8 cellular contexts compared by ENCODE assay signal in genomic region chr4:3442959-3443749, GRCh38. TPM values are rescaled to one million over a fixed set of nuclear protein-coding genes. Genes with fewer than 3 reads are reported as not detected.
A peak's percentile ranks its signal among the peaks of the same experiment; 100 is the strongest.
DNase-seq lines count a peak whose midpoint lies in the region; ATAC-seq, FAIRE-seq and TF ChIP-seq lines count a peak whose summit lies in the region.

No MANE protein-coding gene starts in this region.

- H3K4me2 ChIP-seq in IMR-90 (ENCODE audit: low read depth, low read length) (no peak overlapping the region), HepG2 (ENCODE audit: low read depth, low read length) (peak overlapping the region; percentile 96)

- peak overlapping the region; percentile 55 for H2AK9ac ChIP-seq in IMR-90 (replicated peaks; ENCODE audit: low read depth, low read length, poor library complexity)

- in situ Hi-C loops in IMR-90 (cut with MboI; ENCODE audit: low sequenced_read_pairs), result loop anchor here (5.0 kb wide), 1 partner anchor 96 kb away; no protein-coding TSS in a partner anchor
- in situ Hi-C loops in brain microvascular endothelial cell (cut with HindIII; ENCODE audit: low pct_ligation_motif_present, low sequenced_read_pairs), result loop anchor here (5.0 kb wide), 1 partner anchor 96 kb away; no protein-coding TSS in a partner anchor
- in situ Hi-C loops in HepG2 (cut with HindIII; ENCODE audit: extremely low pct_ligation_motif_present, low pct_unique_long_range_greater_than_20kb), result no loop called here

- H4K20me1 ChIP-seq in IMR-90 (ENCODE audit: insufficient read depth, low read length) (0 out of 2 replicates have a peak, but pooled peaks cover 5% of the 10 kb centered on the region), HepG2 (ENCODE audit: insufficient read depth, low read length) (no peaks in the 10 kb centered on the region)

- no peak overlapping the region for H2BK5ac ChIP-seq in IMR-90 (ENCODE audit: low read depth, low read length, poor library complexity, severe bottlenecking)

- peak; percentile 54 for DNase-seq in NCI-H82 (lab: John Stamatoyannopoulos, UW)
- DNase-seq in NCI-H82 treated with DMSO at 0.1 percent for 48 hours (lab: John Stamatoyannopoulos, UW; ENCODE audit: unreplicated experiment), result no peak
- DNase-seq in IMR-90, result no peak
- DNase-seq in UCSD-AML1 (lab: John Stamatoyannopoulos, UW; ENCODE audit: unreplicated experiment), result peak; percentile 64
- DNase-seq in brain microvascular endothelial cell, result no peak
- DNase-seq in HepG2 (ENCODE audit: low spot score), result peak; percentile 39
- DNase-seq in stimulated activated CD8-positive, alpha-beta memory T cell treated with anti-CD3 and anti-CD28 coated beads, Interleukin-15, amount 100 ng/mL, for 48 hours (ENCODE audit: low read depth in 2 of 2), result peak; percentile 41 to 43

- H4K5ac ChIP-seq in IMR-90 (ENCODE audit: low read depth, low read length), result no peak overlapping the region

- H2AFZ ChIP-seq in IMR-90 (replicated peaks; ENCODE audit: low read length, poor library complexity) (peak overlapping the region; percentile 16), HepG2 (ENCODE audit: low read length) (no peak overlapping the region)

- POLR2A ChIA-PET in IMR-90 (lab: Charles Lee; ENCODE audit: unreplicated experiment), result no interaction called here
- POLR2A ChIA-PET in HepG2 (lab: Yijun Ruan, JAX), result interaction anchor here (1.6 to 3.5 kb wide), 5 partner anchors 9 to 97 kb away, joined by 3 to 22 read pairs (median 6); no protein-coding TSS in a partner anchor

- H4K8ac ChIP-seq in IMR-90 (ENCODE audit: low read depth in 2 of 2, low read length in 2 of 2), result no peak overlapping the region

- TF ChIP-seq RAD21 in IMR-90 (IDR thresholded peaks at IDR 0.05; ENCODE audit: low read length) (peak; percentile 95), HepG2 (CRISPR knock-in tag; IDR thresholded peaks at IDR 0.05) (peak; percentile 98)

- H3K27ac ChIP-seq in IMR-90 (ENCODE audit: insufficient read depth, low read length), result no peak overlapping the region
- H3K27ac ChIP-seq in brain microvascular endothelial cell, result no peak overlapping the region
- H3K27ac ChIP-seq in HepG2 (ENCODE audit: extremely low read length, insufficient read depth, low read length), result peak overlapping the region; percentile 89

- no peak overlapping the region for H2BK15ac ChIP-seq in IMR-90 (ENCODE audit: low read depth, low read length)

- H2BK120ac ChIP-seq in IMR-90 (ENCODE audit: low read depth, low read length), result 0 out of 2 replicates have a peak overlapping the region, but pooled peaks have one; percentile 4

- no peaks in the 10 kb centered on the region for H3K79me2 ChIP-seq in HepG2 (ENCODE audit: insufficient read depth, low read length)

- H3K9me3 ChIP-seq in IMR-90 (ENCODE audit: control insufficient read depth, insufficient read depth, low read length), result no peaks in the 10 kb centered on the region
- H3K9me3 ChIP-seq in HepG2 (ENCODE audit: low read length), result no peaks in the 10 kb centered on the region

- FAIRE-seq in HepG2 (lab: Jason Lieb, UNC), result no peak

- H3K4me3 ChIP-seq in IMR-90 (ENCODE audit: insufficient read depth, low read depth, low read length) (no peak overlapping the region), brain microvascular endothelial cell (ENCODE audit: low read depth, low read length) (no peak overlapping the region), HepG2 (replicated peaks in 1 of 3; ENCODE audit: insufficient read depth in 1 of 3, low read depth in 2 of 3, low read length in 3 of 3) (peak overlapping the region; percentile 52 to 71 (median 61); a peak in 5 of 6 replicates)

- no peaks in the 10 kb centered on the region for H3K36me3 ChIP-seq in IMR-90 (ENCODE audit: control insufficient read depth, insufficient read depth, low read length)
- H3K36me3 ChIP-seq in brain microvascular endothelial cell (replicated peaks), result no peaks in the 10 kb centered on the region
- no peaks in the 10 kb centered on the region; a peak in 1 of 5 replicates for H3K36me3 ChIP-seq in HepG2 (replicated peaks in 1 of 2; ENCODE audit: control insufficient read depth in 1 of 2, insufficient read depth in 2 of 2, low read length in 2 of 2)

- TF ChIP-seq EP300 in HepG2 (IDR thresholded peaks at IDR 0.05; ENCODE audit: low read depth in 2 of 2, low read length in 2 of 2), result no peak
- TF ChIP-seq EP300 in HepG2 (CRISPR knock-in tag; IDR thresholded peaks at IDR 0.05; ENCODE audit: borderline replicate concordance), result no peak

- no peak overlapping the region for H3K9ac ChIP-seq in IMR-90 (ENCODE audit: low read depth, low read length)
- H3K9ac ChIP-seq in HepG2 (ENCODE audit: insufficient read depth, low read depth, low read length), result peak overlapping the region; percentile 75

- H3K4me1 ChIP-seq in IMR-90 (ENCODE audit: control insufficient read depth, insufficient read depth, low read length) (no peaks in the 10 kb centered on the region), HepG2 (ENCODE audit: insufficient read depth, low read length) (peaks cover 39% of the 10 kb centered on the region)

- BruUV-seq in IMR-90 (replicated peaks; lab: Mats Ljungman, UMichigan), result no TSS peak
- BruUV-seq in HepG2 (replicated peaks; lab: Mats Ljungman, UMichigan), result no TSS peak

- no peak overlapping the region for H2BK20ac ChIP-seq in IMR-90 (ENCODE audit: low read depth, low read length)

- H3K79me1 ChIP-seq in IMR-90 (ENCODE audit: low read depth in 1 of 2, low read length in 2 of 2), result no peaks in the 10 kb centered on the region

- H2AK5ac ChIP-seq in IMR-90 (ENCODE audit: low read depth, low read length), result peak overlapping the region; percentile 64; the same call in 1 of the 2 replicates

- no peak overlapping the region for H3K56ac ChIP-seq in IMR-90 (ENCODE audit: extremely low read depth, insufficient read depth, low read length)

- H4K91ac ChIP-seq in IMR-90 (ENCODE audit: insufficient read depth, low read depth, low read length), result no peak overlapping the region

- no peak overlapping the region for H3K4ac ChIP-seq in IMR-90 (ENCODE audit: low read depth, low read length)

- no peak overlapping the region for H3K23ac ChIP-seq in IMR-90 (ENCODE audit: low read depth, low read length)

- no peak overlapping the region for H3K14ac ChIP-seq in IMR-90 (replicated peaks; ENCODE audit: low read depth, low read length)

- H3K27me3 ChIP-seq in IMR-90 (ENCODE audit: control insufficient read depth, insufficient read depth, low read length) (no peaks in the 10 kb centered on the region), brain microvascular endothelial cell (replicated peaks) (no peaks in the 10 kb centered on the region), HepG2 (ENCODE audit: control insufficient read depth in 1 of 2, insufficient read depth in 2 of 2, low read length in 2 of 2) (no peaks in the 10 kb centered on the region)

- CTCF ChIA-PET in IMR-90 (lab: Yijun Ruan, JAX) (no interaction called here), HepG2 (lab: Yijun Ruan, JAX; ENCODE audit: low intra/inter-chr PET ratio, low total read pairs) (interaction anchor here (1.0 to 2.9 kb wide), 3 partner anchors 9 to 98 kb away, joined by 3 to 54 read pairs (median 4); no protein-coding TSS in a partner anchor)

- dilution Hi-C loops in IMR-90 (cut with HindIII; ENCODE audit: low sequenced_read_pairs, unreplicated experiment), result no loop called here

- TF ChIP-seq POLR2A in IMR-90 (IDR thresholded peaks at IDR 0.05; ENCODE audit: low read depth, low read length) (no peak), HepG2 (IDR thresholded peaks at IDR 0.05; ENCODE audit: insufficient read depth in 1 of 2, low read depth in 2 of 2, low read length in 2 of 2) (no peak)

- 27% methylated on average over 16 of the region's 36 CpGs; no CpG with 5 or more reads in 1 of the 2 experiments for WGBS in IMR-90 (ENCODE audit: extremely low coverage in 2 of 2, insufficient read length in 1 of 2), 2 experiments
- WGBS in HepG2 (ENCODE audit: low lambda C conversion rate), result no CpG with 5 or more reads among the region's 36 CpGs

- H3K9me1 ChIP-seq in IMR-90 (ENCODE audit: insufficient read depth, low read length), result no peaks in the 10 kb centered on the region

- H3K18ac ChIP-seq in IMR-90 (ENCODE audit: low read depth, low read length), result no peak overlapping the region

- peak; percentile 86 for ATAC-seq in IMR-90 (ENCODE audit: low read depth)
- ATAC-seq in HepG2, result peak; percentile 57
- no peak for ATAC-seq in GM18511 (IDR thresholded peaks at IDR 0.05; ENCODE audit: unreplicated experiment)

- TF ChIP-seq CTCF in IMR-90 (conservative IDR thresholded peaks at IDR 0.05; ENCODE audit: low read depth, low read length), result peak; percentile 82
- peak; percentile 87 for TF ChIP-seq CTCF in brain microvascular endothelial cell (IDR thresholded peaks at IDR 0.05; ENCODE audit: low read depth, low read length, missing control alignments)
- TF ChIP-seq CTCF in HepG2 (CRISPR knock-in tag; IDR thresholded peaks at IDR 0.05), result peak; percentile 99

- intact Hi-C loops in IMR-90 (cut with micrococcal nuclease), result loop anchor here (1.0 to 5.0 kb wide), 2 partner anchors 97 to 336 kb away; no protein-coding TSS in a partner anchor
- intact Hi-C loops in HepG2 (cut with micrococcal nuclease; ENCODE audit: unreplicated experiment), result loop anchor here (1.0 to 5.0 kb wide), 5 partner anchors 36 to 336 kb away; partner anchors contain the start of gene RGS12

RNA-seq across cellular contexts. Expression of gene HGFAC, which starts 1.4 kb away (rescaled TPM):
- total RNA-seq in IMR-90 (2012; rRNA removed), result not detected in 2 replicates
- polyA plus RNA-seq in IMR-90 (2012; rRNA removed), result 0.05 and 0.23 TPM in 2 replicates
- 0.10 TPM in 1 of 2 replicates, not detected in the other for polyA plus RNA-seq in IMR-90 (2012; cell fraction: cytosol; rRNA removed)
- polyA plus RNA-seq in IMR-90 (2012; cell fraction: nucleus; rRNA removed; ENCODE audit: low replicate concordance), result 1.0 and 3.0 TPM in 2 replicates
- 0.98 and 8.5 TPM in 2 replicates for total RNA-seq in HepG2 (2016; rRNA removed; fragmentation: Illumina TruSeq; extraction: Trizol)
- 1.8 and 1.9 TPM in 2 replicates for total RNA-seq in HepG2 (2016; cell fraction: cytosol; rRNA removed; fragmentation: Illumina TruSeq; extraction: Trizol; ENCODE audit: low read depth)
- 1.2 and 9.0 TPM in 2 replicates for total RNA-seq in HepG2 (2016; cell fraction: insoluble cytoplasmic fraction; rRNA removed; fragmentation: Illumina TruSeq; extraction: Trizol)
- total RNA-seq in HepG2 (2016; cell fraction: membrane; rRNA removed; fragmentation: Illumina TruSeq; extraction: Trizol), result 1.4 and 1.8 TPM in 2 replicates
- total RNA-seq in HepG2 (2016; cell fraction: nucleus; rRNA removed; fragmentation: Illumina TruSeq; extraction: Trizol), result 14.0 and 15.7 TPM in 2 replicates
- polyA plus RNA-seq in HepG2 (2011; rRNA removed), result 63.6 and 107 TPM in 2 replicates
- 8.9 and 16.3 TPM in 2 replicates for polyA plus RNA-seq in HepG2 (2011; cell fraction: cytosol; rRNA removed)
- polyA plus RNA-seq in HepG2 (2011; cell fraction: nucleus; rRNA removed), result 1,761 and 2,041 TPM in 2 replicates
- 31.4 and 46.5 TPM in 2 replicates for polyA plus RNA-seq in HepG2 (2012)
- 1.9 and 2.1 TPM in 2 replicates for polyA plus RNA-seq in HepG2 (2016; cell fraction: cytosol; fragmentation: Illumina TruSeq; extraction: Trizol; ENCODE audit: low read depth)
- polyA plus RNA-seq in HepG2 (2016; cell fraction: insoluble cytoplasmic fraction; fragmentation: Illumina TruSeq; extraction: Trizol; ENCODE audit: low read depth), result 1.9 and 2.5 TPM in 2 replicates
- polyA plus RNA-seq in HepG2 (2016; cell fraction: membrane; fragmentation: Illumina TruSeq; extraction: Trizol; ENCODE audit: low read depth), result 1.6 and 2.1 TPM in 2 replicates
- 65.6 and 66.9 TPM in 2 replicates for polyA plus RNA-seq in HepG2 (2016; cell fraction: nucleus; fragmentation: Illumina TruSeq; extraction: Trizol; ENCODE audit: insufficient read depth, low read depth)
- 15.4 TPM in 1 of 2 replicates, not detected in the other for polyA minus RNA-seq in HepG2 (2011; rRNA and poly(A)+ RNA removed; ENCODE audit: low replicate concordance)
- 5.8 and 5.9 TPM in 2 replicates for polyA minus RNA-seq in HepG2 (2011; cell fraction: cytosol; rRNA and poly(A)+ RNA removed)
- 43.4 and 57.3 TPM in 2 replicates for polyA minus RNA-seq in HepG2 (2011; cell fraction: nucleus; rRNA and poly(A)+ RNA removed)

RNA-seq across cellular contexts. Expression of gene DOK7, which starts 20.0 kb away (rescaled TPM):
- total RNA-seq in IMR-90 (2012; rRNA removed), result not detected in 2 replicates
- polyA plus RNA-seq in IMR-90 (2012; rRNA removed), result not detected in 2 replicates
- 0.01 TPM in 1 of 2 replicates, not detected in the other for polyA plus RNA-seq in IMR-90 (2012; cell fraction: cytosol; rRNA removed)
- 0.10 and 0.12 TPM in 2 replicates for polyA plus RNA-seq in IMR-90 (2012; cell fraction: nucleus; rRNA removed; ENCODE audit: low replicate concordance)
- total RNA-seq in HepG2 (2016; rRNA removed; fragmentation: Illumina TruSeq; extraction: Trizol), result 0.07 TPM in 1 of 2 replicates, not detected in the other
- not detected in 2 replicates for total RNA-seq in HepG2 (2016; cell fraction: cytosol; rRNA removed; fragmentation: Illumina TruSeq; extraction: Trizol; ENCODE audit: low read depth)
- total RNA-seq in HepG2 (2016; cell fraction: insoluble cytoplasmic fraction; rRNA removed; fragmentation: Illumina TruSeq; extraction: Trizol), result 0.04 TPM in 1 of 2 replicates, not detected in the other
- total RNA-seq in HepG2 (2016; cell fraction: membrane; rRNA removed; fragmentation: Illumina TruSeq; extraction: Trizol), result 0.06 TPM in 1 of 2 replicates, not detected in the other
- not detected in 2 replicates for total RNA-seq in HepG2 (2016; cell fraction: nucleus; rRNA removed; fragmentation: Illumina TruSeq; extraction: Trizol)
- 0.03 and 0.05 TPM in 2 replicates for polyA plus RNA-seq in HepG2 (2011; rRNA removed)
- polyA plus RNA-seq in HepG2 (2011; cell fraction: cytosol; rRNA removed), result 0.05 and 0.08 TPM in 2 replicates
- 0.26 and 0.32 TPM in 2 replicates for polyA plus RNA-seq in HepG2 (2011; cell fraction: nucleus; rRNA removed)
- not detected in 2 replicates for polyA plus RNA-seq in HepG2 (2012)
- polyA plus RNA-seq in HepG2 (2016; cell fraction: cytosol; fragmentation: Illumina TruSeq; extraction: Trizol; ENCODE audit: low read depth), result not detected in 2 replicates
- polyA plus RNA-seq in HepG2 (2016; cell fraction: insoluble cytoplasmic fraction; fragmentation: Illumina TruSeq; extraction: Trizol; ENCODE audit: low read depth), result 0.19 TPM in 1 of 2 replicates, not detected in the other
- not detected in 2 replicates for polyA plus RNA-seq in HepG2 (2016; cell fraction: membrane; fragmentation: Illumina TruSeq; extraction: Trizol; ENCODE audit: low read depth)
- polyA plus RNA-seq in HepG2 (2016; cell fraction: nucleus; fragmentation: Illumina TruSeq; extraction: Trizol; ENCODE audit: insufficient read depth, low read depth), result not detected in 2 replicates
- 0.38 TPM in 1 of 2 replicates, not detected in the other for polyA minus RNA-seq in HepG2 (2011; rRNA and poly(A)+ RNA removed; ENCODE audit: low replicate concordance)
- not detected in 2 replicates for polyA minus RNA-seq in HepG2 (2011; cell fraction: cytosol; rRNA and poly(A)+ RNA removed)
- polyA minus RNA-seq in HepG2 (2011; cell fraction: nucleus; rRNA and poly(A)+ RNA removed), result not detected in 2 replicates

Comparison
In these comparisons a context has a peak if more than half of its experiments do, and no peak if none do; other contexts are left out.
1. DNase-seq: peak in NCI-H82 (single experiment), UCSD-AML1 (single experiment), HepG2 (single experiment) and stimulated activated CD8-positive, alpha-beta memory T cell treated with anti-CD3 and anti-CD28 coated beads, Interleukin-15, amount 100 ng/mL, for 48 hours (2 of 2); none in NCI-H82 treated with DMSO at 0.1 percent for 48 hours (single experiment), IMR-90 (single experiment) and brain microvascular endothelial cell (single experiment).
2. H3K4me3 ChIP-seq: peak in HepG2 (3 of 3); none in IMR-90 (single experiment) and brain microvascular endothelial cell (single experiment).
3. Peak in every context shown above with its lines, with median percentiles within 50 percentile points of each other: CTCF ChIP-seq.